ENCODE assay signal across 1 cellular context in genomic region chr9:34126207-34127034, GRCh38.
A peak's percentile ranks its signal among the peaks of the same experiment; 100 is the strongest.
TF ChIP-seq lines count a peak whose summit lies in the region.

Gene DCAF12 (minus strand): TSS chr9:34126698. CDS start chr9:34126431, 267 bp downstream.

TF ChIP-seq in GM12878, 131 proteins besides CTCF, POLR2A, EP300 and RAD21 (continued from another document):
- TF ChIP-seq SPI1 (IDR thresholded peaks at IDR 0.05; ENCODE audit: borderline replicate concordance, insufficient read depth, low read depth, low read length) = peak; percentile 58
- TF ChIP-seq WRNIP1 (IDR thresholded peaks at IDR 0.05; ENCODE audit: borderline replicate concordance, low read depth, low read length) = no peak
- peak; percentile 66 for TF ChIP-seq RELA (IDR thresholded peaks at IDR 0.05; ENCODE audit: borderline replicate concordance, partially characterized antibody)
- TF ChIP-seq, protein P1, sequence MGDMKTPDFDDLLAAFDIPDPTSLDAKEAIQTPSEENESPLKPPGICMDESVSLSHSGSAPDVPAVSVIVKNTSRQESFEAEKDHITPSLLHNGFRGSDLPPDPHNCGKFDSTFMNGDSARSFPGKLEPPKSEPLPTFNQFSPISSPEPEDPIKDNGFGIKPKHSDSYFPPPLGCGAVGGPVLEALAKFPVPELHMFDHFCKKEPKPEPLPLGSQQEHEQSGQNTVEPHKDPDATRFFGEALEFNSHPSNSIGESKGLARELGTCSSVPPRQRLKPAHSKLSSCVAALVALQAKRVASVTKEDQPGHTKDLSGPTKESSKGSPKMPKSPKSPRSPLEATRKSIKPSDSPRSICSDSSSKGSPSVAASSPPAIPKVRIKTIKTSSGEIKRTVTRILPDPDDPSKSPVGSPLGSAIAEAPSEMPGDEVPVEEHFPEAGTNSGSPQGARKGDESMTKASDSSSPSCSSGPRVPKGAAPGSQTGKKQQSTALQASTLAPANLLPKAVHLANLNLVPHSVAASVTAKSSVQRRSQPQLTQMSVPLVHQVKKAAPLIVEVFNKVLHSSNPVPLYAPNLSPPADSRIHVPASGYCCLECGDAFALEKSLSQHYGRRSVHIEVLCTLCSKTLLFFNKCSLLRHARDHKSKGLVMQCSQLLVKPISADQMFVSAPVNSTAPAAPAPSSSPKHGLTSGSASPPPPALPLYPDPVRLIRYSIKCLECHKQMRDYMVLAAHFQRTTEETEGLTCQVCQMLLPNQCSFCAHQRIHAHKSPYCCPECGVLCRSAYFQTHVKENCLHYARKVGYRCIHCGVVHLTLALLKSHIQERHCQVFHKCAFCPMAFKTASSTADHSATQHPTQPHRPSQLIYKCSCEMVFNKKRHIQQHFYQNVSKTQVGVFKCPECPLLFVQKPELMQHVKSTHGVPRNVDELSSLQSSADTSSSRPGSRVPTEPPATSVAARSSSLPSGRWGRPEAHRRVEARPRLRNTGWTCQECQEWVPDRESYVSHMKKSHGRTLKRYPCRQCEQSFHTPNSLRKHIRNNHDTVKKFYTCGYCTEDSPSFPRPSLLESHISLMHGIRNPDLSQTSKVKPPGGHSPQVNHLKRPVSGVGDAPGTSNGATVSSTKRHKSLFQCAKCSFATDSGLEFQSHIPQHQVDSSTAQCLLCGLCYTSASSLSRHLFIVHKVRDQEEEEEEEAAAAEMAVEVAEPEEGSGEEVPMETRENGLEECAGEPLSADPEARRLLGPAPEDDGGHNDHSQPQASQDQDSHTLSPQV (IDR thresholded peaks at IDR 0.05) = no peak
- TF ChIP-seq GATAD2B (conservative IDR thresholded peaks at IDR 0.05; ENCODE audit: low read depth) = 0 out of 2 replicates have a peak, but pooled peaks have one; percentile 29
- TF ChIP-seq NBN (IDR thresholded peaks at IDR 0.05) = peak; percentile 95
- TF ChIP-seq ZZZ3 (IDR thresholded peaks at IDR 0.05; ENCODE audit: control insufficient read depth, insufficient read length, low read depth) = no peak
- TF ChIP-seq ATF2 (IDR thresholded peaks at IDR 0.05; ENCODE audit: low read length) = no peak
- no peak for TF ChIP-seq TCF12 (IDR thresholded peaks at IDR 0.05; ENCODE audit: low read depth, low read length)
- TF ChIP-seq NKRF (conservative IDR thresholded peaks at IDR 0.05) = peak; percentile 39
- TF ChIP-seq, protein P2, sequence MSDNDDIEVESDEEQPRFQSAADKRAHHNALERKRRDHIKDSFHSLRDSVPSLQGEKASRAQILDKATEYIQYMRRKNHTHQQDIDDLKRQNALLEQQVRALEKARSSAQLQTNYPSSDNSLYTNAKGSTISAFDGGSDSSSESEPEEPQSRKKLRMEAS (IDR thresholded peaks at IDR 0.05; ENCODE audit: low read depth, low read length) = no peak
- no peak; the same call in 1 of the 2 replicates for TF ChIP-seq E2F4 (IDR thresholded peaks at IDR 0.05; ENCODE audit: low read depth, low read length)
- no peak for TF ChIP-seq JUND (IDR thresholded peaks at IDR 0.05; ENCODE audit: low read depth, low read length)
- TF ChIP-seq ZNF384 (IDR thresholded peaks at IDR 0.05; ENCODE audit: borderline replicate concordance, low read depth, low read length) = no peak
- TF ChIP-seq FOS (IDR thresholded peaks at IDR 0.05; ENCODE audit: borderline replicate concordance, extremely low read depth, insufficient read length) = no peak
- TF ChIP-seq LARP7 (IDR thresholded peaks at IDR 0.05) = peak; percentile 44; the same call in 1 of the 2 replicates
- no peak for TF ChIP-seq SIX5 (IDR thresholded peaks at IDR 0.05; ENCODE audit: low read depth, low read length, severe bottlenecking)
- TF ChIP-seq RELB (IDR thresholded peaks at IDR 0.05; ENCODE audit: low read depth) = peak; percentile 87
- TF ChIP-seq NR2C1 (IDR thresholded peaks at IDR 0.05) = no peak; the same call in 1 of the 2 replicates
- TF ChIP-seq BHLHE40 (IDR thresholded peaks at IDR 0.05; ENCODE audit: borderline replicate concordance in 1 of 2, low read depth in 2 of 2, low read length in 1 of 2) = peak; percentile 23 to 40; a peak in 1 of 4 replicates
- TF ChIP-seq CHD2 (IDR thresholded peaks at IDR 0.05; ENCODE audit: borderline replicate concordance, low read depth, low read length) = peak; percentile 39; the same call in 1 of the 2 replicates
- TF ChIP-seq RCOR1 (conservative IDR thresholded peaks at IDR 0.05; ENCODE audit: low read depth, low read length) = 0 out of 2 replicates have a peak, but pooled peaks have one; percentile 15
- TF ChIP-seq NR2C2 (IDR thresholded peaks at IDR 0.05; ENCODE audit: borderline replicate concordance, control insufficient read depth, insufficient read length, low read depth) = no peak
- no peak for TF ChIP-seq MEF2B (IDR thresholded peaks at IDR 0.05; ENCODE audit: partially characterized antibody, poor library complexity, severe bottlenecking)
- TF ChIP-seq, protein P3, sequence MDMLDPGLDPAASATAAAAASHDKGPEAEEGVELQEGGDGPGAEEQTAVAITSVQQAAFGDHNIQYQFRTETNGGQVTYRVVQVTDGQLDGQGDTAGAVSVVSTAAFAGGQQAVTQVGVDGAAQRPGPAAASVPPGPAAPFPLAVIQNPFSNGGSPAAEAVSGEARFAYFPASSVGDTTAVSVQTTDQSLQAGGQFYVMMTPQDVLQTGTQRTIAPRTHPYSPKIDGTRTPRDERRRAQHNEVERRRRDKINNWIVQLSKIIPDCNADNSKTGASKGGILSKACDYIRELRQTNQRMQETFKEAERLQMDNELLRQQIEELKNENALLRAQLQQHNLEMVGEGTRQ (IDR thresholded peaks at IDR 0.05; ENCODE audit: borderline replicate concordance, low read depth, low read length) = no peak
- TF ChIP-seq KAT2A (conservative IDR thresholded peaks at IDR 0.05; ENCODE audit: control insufficient read depth, low read depth, low read length) = no peak
- no peak for TF ChIP-seq STAT3 (IDR thresholded peaks at IDR 0.05; ENCODE audit: low read depth, low read length)
- TF ChIP-seq SP1 (IDR thresholded peaks at IDR 0.05; ENCODE audit: low read depth, low read length) = no peak
- TF ChIP-seq NRF1 (conservative IDR thresholded peaks at IDR 0.05; ENCODE audit: low read depth, low read length) = peak; percentile 78
- 0 out of 2 replicates have a peak, but pooled peaks have one; percentile 64 for TF ChIP-seq ASH2L (IDR thresholded peaks at IDR 0.05; ENCODE audit: borderline replicate concordance, low read depth)
- TF ChIP-seq NFIC (IDR thresholded peaks at IDR 0.05; ENCODE audit: low read depth, low read length) = no peak
- TF ChIP-seq, protein P4, sequence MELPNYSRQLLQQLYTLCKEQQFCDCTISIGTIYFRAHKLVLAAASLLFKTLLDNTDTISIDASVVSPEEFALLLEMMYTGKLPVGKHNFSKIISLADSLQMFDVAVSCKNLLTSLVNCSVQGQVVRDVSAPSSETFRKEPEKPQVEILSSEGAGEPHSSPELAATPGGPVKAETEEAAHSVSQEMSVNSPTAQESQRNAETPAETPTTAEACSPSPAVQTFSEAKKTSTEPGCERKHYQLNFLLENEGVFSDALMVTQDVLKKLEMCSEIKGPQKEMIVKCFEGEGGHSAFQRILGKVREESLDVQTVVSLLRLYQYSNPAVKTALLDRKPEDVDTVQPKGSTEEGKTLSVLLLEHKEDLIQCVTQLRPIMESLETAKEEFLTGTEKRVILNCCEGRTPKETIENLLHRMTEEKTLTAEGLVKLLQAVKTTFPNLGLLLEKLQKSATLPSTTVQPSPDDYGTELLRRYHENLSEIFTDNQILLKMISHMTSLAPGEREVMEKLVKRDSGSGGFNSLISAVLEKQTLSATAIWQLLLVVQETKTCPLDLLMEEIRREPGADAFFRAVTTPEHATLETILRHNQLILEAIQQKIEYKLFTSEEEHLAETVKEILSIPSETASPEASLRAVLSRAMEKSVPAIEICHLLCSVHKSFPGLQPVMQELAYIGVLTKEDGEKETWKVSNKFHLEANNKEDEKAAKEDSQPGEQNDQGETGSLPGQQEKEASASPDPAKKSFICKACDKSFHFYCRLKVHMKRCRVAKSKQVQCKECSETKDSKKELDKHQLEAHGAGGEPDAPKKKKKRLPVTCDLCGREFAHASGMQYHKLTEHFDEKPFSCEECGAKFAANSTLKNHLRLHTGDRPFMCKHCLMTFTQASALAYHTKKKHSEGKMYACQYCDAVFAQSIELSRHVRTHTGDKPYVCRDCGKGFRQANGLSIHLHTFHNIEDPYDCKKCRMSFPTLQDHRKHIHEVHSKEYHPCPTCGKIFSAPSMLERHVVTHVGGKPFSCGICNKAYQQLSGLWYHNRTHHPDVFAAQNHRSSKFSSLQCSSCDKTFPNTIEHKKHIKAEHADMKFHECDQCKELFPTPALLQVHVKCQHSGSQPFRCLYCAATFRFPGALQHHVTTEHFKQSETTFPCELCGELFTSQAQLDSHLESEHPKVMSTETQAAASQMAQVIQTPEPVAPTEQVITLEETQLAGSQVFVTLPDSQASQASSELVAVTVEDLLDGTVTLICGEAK (IDR thresholded peaks at IDR 0.05; ENCODE audit: borderline replicate concordance) = peak; percentile 47; the same call in 1 of the 2 replicates
- TF ChIP-seq KDM1A (IDR thresholded peaks at IDR 0.05; ENCODE audit: borderline replicate concordance) = no peak
- TF ChIP-seq CEBPB (IDR thresholded peaks at IDR 0.05; ENCODE audit: borderline replicate concordance in 1 of 2, low read depth in 2 of 2, low read length in 2 of 2) = no peak
- TF ChIP-seq JUNB (IDR thresholded peaks at IDR 0.05) = no peak
- TF ChIP-seq CBX3 (IDR thresholded peaks at IDR 0.05; ENCODE audit: borderline replicate concordance, low read depth) = no peak
- no peak for TF ChIP-seq NFYA (IDR thresholded peaks at IDR 0.05; ENCODE audit: borderline replicate concordance, low read depth, low read length)
- no peak for TF ChIP-seq HDAC6 (IDR thresholded peaks at IDR 0.05; ENCODE audit: unreplicated experiment)
- TF ChIP-seq, protein P5, sequence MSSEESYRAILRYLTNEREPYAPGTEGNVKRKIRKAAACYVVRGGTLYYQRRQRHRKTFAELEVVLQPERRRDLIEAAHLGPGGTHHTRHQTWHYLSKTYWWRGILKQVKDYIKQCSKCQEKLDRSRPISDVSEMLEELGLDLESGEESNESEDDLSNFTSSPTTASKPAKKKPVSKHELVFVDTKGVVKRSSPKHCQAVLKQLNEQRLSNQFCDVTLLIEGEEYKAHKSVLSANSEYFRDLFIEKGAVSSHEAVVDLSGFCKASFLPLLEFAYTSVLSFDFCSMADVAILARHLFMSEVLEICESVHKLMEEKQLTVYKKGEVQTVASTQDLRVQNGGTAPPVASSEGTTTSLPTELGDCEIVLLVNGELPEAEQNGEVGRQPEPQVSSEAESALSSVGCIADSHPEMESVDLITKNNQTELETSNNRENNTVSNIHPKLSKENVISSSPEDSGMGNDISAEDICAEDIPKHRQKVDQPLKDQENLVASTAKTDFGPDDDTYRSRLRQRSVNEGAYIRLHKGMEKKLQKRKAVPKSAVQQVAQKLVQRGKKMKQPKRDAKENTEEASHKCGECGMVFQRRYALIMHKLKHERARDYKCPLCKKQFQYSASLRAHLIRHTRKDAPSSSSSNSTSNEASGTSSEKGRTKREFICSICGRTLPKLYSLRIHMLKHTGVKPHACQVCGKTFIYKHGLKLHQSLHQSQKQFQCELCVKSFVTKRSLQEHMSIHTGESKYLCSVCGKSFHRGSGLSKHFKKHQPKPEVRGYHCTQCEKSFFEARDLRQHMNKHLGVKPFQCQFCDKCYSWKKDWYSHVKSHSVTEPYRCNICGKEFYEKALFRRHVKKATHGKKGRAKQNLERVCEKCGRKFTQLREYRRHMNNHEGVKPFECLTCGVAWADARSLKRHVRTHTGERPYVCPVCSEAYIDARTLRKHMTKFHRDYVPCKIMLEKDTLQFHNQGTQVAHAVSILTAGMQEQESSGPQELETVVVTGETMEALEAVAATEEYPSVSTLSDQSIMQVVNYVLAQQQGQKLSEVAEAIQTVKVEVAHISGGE (CRISPR knock-in tag; IDR thresholded peaks at IDR 0.05) = no peak
- 0 out of 2 replicates have a peak, but pooled peaks have one; percentile 17 for TF ChIP-seq ZBED1 (IDR thresholded peaks at IDR 0.05; ENCODE audit: borderline replicate concordance)
- TF ChIP-seq HDGF (IDR thresholded peaks at IDR 0.05) = peak; percentile 74
- peak; percentile 81 to 96; a peak in 2 of 4 replicates for TF ChIP-seq ETV6 (conservative IDR thresholded peaks at IDR 0.05 in 1 of 2, IDR thresholded peaks at IDR 0.05 in 1 of 2; ENCODE audit: borderline replicate concordance in 1 of 2, low read depth in 1 of 2)
